Comparison of ENCODE assay signal across 16 cellular contexts in the genomic region with DNA sequence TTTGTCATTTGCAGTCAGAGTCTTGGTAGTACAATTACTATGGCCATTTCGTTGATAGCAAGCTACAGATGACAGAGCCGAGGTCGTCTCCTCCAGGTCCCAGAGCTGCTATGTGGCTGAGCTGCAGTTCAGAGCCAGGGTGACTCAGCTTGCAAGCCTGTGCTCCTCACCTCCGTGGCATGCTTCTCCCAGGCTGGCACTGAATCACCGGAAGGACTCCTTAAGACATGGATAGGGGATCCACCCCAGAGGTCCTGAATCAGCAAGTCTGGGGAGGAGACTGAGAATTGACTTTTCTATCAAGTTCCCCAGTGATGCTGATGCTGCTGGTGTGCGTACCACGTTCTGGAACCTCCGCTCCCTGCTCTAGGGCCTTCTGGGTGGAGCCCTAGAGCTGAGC.
DNase-seq lines count a peak whose midpoint lies in the region; ATAC-seq, FAIRE-seq and TF ChIP-seq lines count a peak whose summit lies in the region.
"Had no signal": no experiment of that assay in that cellular context is flagged by ENCODE, and none has a peak within 500 bp of the region (broad histone marks: within the 10 kb centered on the region; RNA-seq: fewer than 3 reads in every experiment).

No MANE protein-coding gene starts in this region.

- no peaks in the 10 kb centered on the region for H3K36me3 Mint-ChIP-seq in stimulated activated effector memory CD8-positive, alpha-beta T cell treated with anti-CD3 and anti-CD28 coated beads, Interleukin-12 subunit alpha, Interleukin-12 subunit beta, amount 100 ng/mL, for 72 hours
- H3K36me3 Mint-ChIP-seq: CD4-positive, alpha-beta memory T cell had no signal

- H3K9ac ChIP-seq in kidney (ENCODE audit: low read length in 2 of 2), result no peak overlapping the region

- ATAC-seq in stimulated activated effector memory CD8-positive, alpha-beta T cell treated with anti-CD3 and anti-CD28 coated beads, Interleukin-12 subunit alpha, Interleukin-12 subunit beta, amount 100 ng/mL, for 72 hours, result no peak
- ATAC-seq: HepG2, Right ventricle myocardium inferior had no signal

- peak; percentile 81 for DNase-seq in AG04450 (ENCODE audit: low read depth, low spot score)
- peak; percentile 99 for DNase-seq in HT1080 (ENCODE audit: low read depth)
- DNase-seq in brain microvascular endothelial cell, result peak; percentile 97
- DNase-seq in kidney tubule cell (ENCODE audit: low spot score), result peak; percentile 98
- no peak for DNase-seq in Peyer's patch
- no peak for DNase-seq in kidney
- no peak for DNase-seq in NCI-H128 (lab: John Stamatoyannopoulos, UW; ENCODE audit: unreplicated experiment)
- no peak for DNase-seq in stimulated activated effector memory CD8-positive, alpha-beta T cell treated with anti-CD3 and anti-CD28 coated beads, Interleukin-12 subunit alpha, Interleukin-12 subunit beta, amount 100 ng/mL, for 72 hours (ENCODE audit: low spot score in 2 of 2)
- DNase-seq: activated CD4-positive, CD25-positive, alpha-beta regulatory T cell; activated gamma-delta T cell; CD4-positive, alpha-beta memory T cell; NCI-H2171; thyroid gland had no signal

- H3K4me3 Mint-ChIP-seq in stimulated activated effector memory CD8-positive, alpha-beta T cell treated with anti-CD3 and anti-CD28 coated beads, Interleukin-12 subunit alpha, Interleukin-12 subunit beta, amount 100 ng/mL, for 72 hours, result no peak overlapping the region
- H3K4me3 Mint-ChIP-seq: CD4-positive, alpha-beta memory T cell had no signal

- in situ Hi-C loops in brain microvascular endothelial cell (cut with HindIII; ENCODE audit: low pct_ligation_motif_present, low sequenced_read_pairs), result no loop called here

- intact Hi-C loops in kidney (cut with DNase I), result no loop called here

- H3K27ac Mint-ChIP-seq in stimulated activated effector memory CD8-positive, alpha-beta T cell treated with anti-CD3 and anti-CD28 coated beads, Interleukin-12 subunit alpha, Interleukin-12 subunit beta, amount 100 ng/mL, for 72 hours, result no peak overlapping the region
- H3K27ac Mint-ChIP-seq: CD4-positive, alpha-beta memory T cell had no signal

- POLR2A ChIA-PET in AG04450 (lab: Yijun Ruan, JAX), result interaction anchor here (0.6 kb wide), 1 partner anchor 12 kb away, joined by 3 read pairs; no protein-coding TSS in a partner anchor

- H3K4me1 Mint-ChIP-seq in stimulated activated effector memory CD8-positive, alpha-beta T cell treated with anti-CD3 and anti-CD28 coated beads, Interleukin-12 subunit alpha, Interleukin-12 subunit beta, amount 100 ng/mL, for 72 hours, result no peaks in the 10 kb centered on the region
- H3K4me1 Mint-ChIP-seq: CD4-positive, alpha-beta memory T cell had no signal

- H3K27ac ChIP-seq in AG04450 (ENCODE audit: low read depth, low read length) (peak overlapping the region; percentile 71), brain microvascular endothelial cell (peak overlapping the region; percentile 64), Peyer's patch (no peak overlapping the region), kidney (ENCODE audit: low read depth in 2 of 2, low read length in 2 of 2) (no peak overlapping the region)
- H3K27ac ChIP-seq: thyroid gland had no signal

- no peaks in the 10 kb centered on the region for H3K4me1 ChIP-seq in Peyer's patch
- no peaks in the 10 kb centered on the region for H3K4me1 ChIP-seq in kidney (ENCODE audit: control insufficient read depth in 1 of 2, insufficient read depth in 1 of 2, low read depth in 1 of 2, low read length in 2 of 2)
- H3K4me1 ChIP-seq: thyroid gland had no signal

- no peaks in the 10 kb centered on the region for H3K36me3 ChIP-seq in brain microvascular endothelial cell (replicated peaks)
- H3K36me3 ChIP-seq in Peyer's patch, result no peaks in the 10 kb centered on the region
- H3K36me3 ChIP-seq in kidney (ENCODE audit: control insufficient read depth in 1 of 2, insufficient read depth in 2 of 2, low read length in 2 of 2), result no peaks in the 10 kb centered on the region
- H3K36me3 ChIP-seq: thyroid gland had no signal

- no peaks in the 10 kb centered on the region for H3K9me3 Mint-ChIP-seq in stimulated activated effector memory CD8-positive, alpha-beta T cell treated with anti-CD3 and anti-CD28 coated beads, Interleukin-12 subunit alpha, Interleukin-12 subunit beta, amount 100 ng/mL, for 72 hours
- H3K9me3 Mint-ChIP-seq: CD4-positive, alpha-beta memory T cell had no signal

- TF ChIP-seq CTCF in AG04450 (IDR thresholded peaks at IDR 0.05; ENCODE audit: low read depth, low read length) (no peak), brain microvascular endothelial cell (IDR thresholded peaks at IDR 0.05; ENCODE audit: low read depth, low read length, missing control alignments) (no peak), Peyer's patch (IDR thresholded peaks at IDR 0.05) (no peak), kidney (IDR thresholded peaks at IDR 0.05; ENCODE audit: borderline replicate concordance, extremely low read depth, insufficient read depth) (no peak)

- peaks cover 10% of the 10 kb centered on the region for H3K9me3 ChIP-seq in AG04450 (ENCODE audit: control insufficient read depth, insufficient read depth, low read length)
- H3K9me3 ChIP-seq in Peyer's patch, result no peaks in the 10 kb centered on the region
- H3K9me3 ChIP-seq in kidney (ENCODE audit: control insufficient read depth in 1 of 2, low read length in 2 of 2), result no peaks in the 10 kb centered on the region
- H3K9me3 ChIP-seq: thyroid gland had no signal

- no peak for TF ChIP-seq POLR2A in Peyer's patch (IDR thresholded peaks at IDR 0.05)

- CTCF ChIA-PET in AG04450 (lab: Charles Lee), result interaction anchor here (0.7 to 2.5 kb wide), 5 partner anchors 13 to 979 kb away, joined by 3 to 18 read pairs (median 3); no protein-coding TSS in a partner anchor

- no peak overlapping the region for H3K4me3 ChIP-seq in AG04450 (ENCODE audit: low read depth, low read length)
- no peak overlapping the region for H3K4me3 ChIP-seq in brain microvascular endothelial cell (ENCODE audit: low read depth, low read length)
- H3K4me3 ChIP-seq in Peyer's patch, result no peak overlapping the region
- no peak overlapping the region for H3K4me3 ChIP-seq in kidney (ENCODE audit: low read length in 2 of 2)
- H3K4me3 ChIP-seq: thyroid gland had no signal

- no peak for FAIRE-seq in kidney (lab: Jason Lieb, UNC)
- FAIRE-seq: GM12892, HepG2 had no signal

- H3K27me3 ChIP-seq in AG04450 (ENCODE audit: control insufficient read depth, insufficient read depth, low read length), result no peaks in the 10 kb centered on the region
- H3K27me3 ChIP-seq in brain microvascular endothelial cell (replicated peaks), result no peaks in the 10 kb centered on the region
- H3K27me3 ChIP-seq in Peyer's patch, result no peaks in the 10 kb centered on the region
- H3K27me3 ChIP-seq: thyroid gland had no signal

Comparison
In these comparisons a context has a peak if more than half of its experiments do, and no peak if none do; other contexts are left out.
1. DNase-seq: peak in AG04450 (single experiment), HT1080 (single experiment), brain microvascular endothelial cell (single experiment) and kidney tubule cell (single experiment); none in Peyer's patch (0 of 3), kidney (single experiment), NCI-H128 (single experiment) and stimulated activated effector memory CD8-positive, alpha-beta T cell treated with anti-CD3 and anti-CD28 coated beads, Interleukin-12 subunit alpha, Interleukin-12 subunit beta, amount 100 ng/mL, for 72 hours (0 of 2).
2. H3K27ac ChIP-seq: peak in AG04450 (single experiment) and brain microvascular endothelial cell (single experiment); none in Peyer's patch (0 of 4) and kidney (0 of 2).